In genomic region chr14:60226296-60226695, GRCh38 we compare ENCODE assay signal across 18 cellular contexts.
"Had no signal": no experiment of that assay in that cellular context is flagged by ENCODE, and none has a peak within 500 bp of the region (broad histone marks: within the 10 kb centered on the region; RNA-seq: fewer than 3 reads in every experiment).

No MANE protein-coding gene starts in this region.

- ATAC-seq: activated CD8-positive, alpha-beta T cell treated with anti-CD3 and anti-CD28 coated beads for 36 hours; activated naive CD8-positive, alpha-beta T cell treated with anti-CD3 and anti-CD28 coated beads, Interleukin-2, amount 50 U/mL, for 24 hours; natural killer cell; sciatic nerve; stimulated activated memory B cell treated with anti-CD40 and anti-IgM and Interleukin-4, amounts not matched to agents 10 μg/mL and 1 μg/mL and 100 μg/mL, for 72 hours had no signal

- FAIRE-seq: colon, endothelial cell of umbilical vein, islet of Langerhans had no signal

- H3K4me3 ChIP-seq: cardiac muscle cell, spleen, tibial artery had no signal

- DNase-seq: activated CD8-positive, alpha-beta memory T cell treated with anti-CD3 and anti-CD28 coated beads, Interleukin-2, amount 50 U/mL, for 48 hours; activated CD8-positive, alpha-beta T cell treated with anti-CD3 and anti-CD28 coated beads for 36 hours; activated naive CD4-positive, alpha-beta T cell; activated naive CD8-positive, alpha-beta T cell treated with anti-CD3 and anti-CD28 coated beads, Interleukin-2, amount 50 U/mL, for 24 hours; effector CD4-positive, alpha-beta T cell; foreskin melanocyte; head of caudate nucleus; natural killer cell; nucleus accumbens; spleen; stimulated activated CD4-positive, alpha-beta T cell treated with anti-CD3 and anti-CD28 coated beads, Interleukin-1b, Interleukin-23, amount 100 ng/mL, for 48 hours; tibial artery had no signal
